ENCODE assay signal across 2 cellular contexts in the genomic region with DNA sequence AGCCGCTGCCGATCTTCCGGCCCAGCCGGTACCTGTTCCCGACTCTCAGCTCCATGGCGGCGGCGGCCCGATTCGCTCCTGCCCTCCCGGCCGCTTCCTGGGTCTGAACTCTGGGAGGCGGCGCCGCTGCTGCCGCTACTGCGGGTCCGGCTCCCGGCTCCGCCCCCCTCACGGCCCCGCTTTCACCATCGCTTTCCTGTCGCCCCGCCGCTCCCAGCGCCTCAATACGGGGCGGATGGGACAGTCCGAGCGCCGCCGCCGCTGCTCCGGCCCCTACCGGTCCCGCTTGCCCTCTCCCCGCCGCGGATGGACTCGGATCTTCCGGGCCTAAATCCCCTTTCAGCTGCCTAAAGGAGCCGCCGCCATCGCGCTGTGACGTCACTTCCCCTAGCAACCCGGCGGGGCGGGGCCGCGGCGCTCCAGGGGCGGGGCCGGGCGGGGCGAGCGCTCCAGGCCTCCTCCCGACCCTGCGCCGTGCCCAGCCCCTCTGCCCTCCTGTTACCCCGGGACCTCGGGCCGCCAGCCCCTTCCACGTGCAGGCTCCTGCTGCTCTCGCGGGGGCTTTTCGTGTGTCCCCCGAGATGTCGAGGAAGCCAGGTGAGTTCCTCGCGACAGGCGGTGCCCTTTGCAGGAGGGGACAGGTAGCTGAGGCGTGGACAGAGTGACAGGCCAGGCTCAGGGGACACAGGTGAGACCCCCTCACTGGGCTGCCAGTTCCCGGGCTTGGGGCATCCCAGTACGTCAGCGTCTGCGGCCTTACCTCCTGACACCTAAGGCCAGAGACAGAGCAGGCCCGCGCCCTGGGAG.
TF ChIP-seq lines count a peak whose summit lies in the region.

A gene (minus strand): TSS at position 374 of the 807 bp plus-strand sequence. CDS start 319 bp downstream, at position 55.

TF ChIP-seq in HCT116, 20 proteins besides CTCF, POLR2A, EP300 and RAD21:
- TF ChIP-seq, protein P1, sequence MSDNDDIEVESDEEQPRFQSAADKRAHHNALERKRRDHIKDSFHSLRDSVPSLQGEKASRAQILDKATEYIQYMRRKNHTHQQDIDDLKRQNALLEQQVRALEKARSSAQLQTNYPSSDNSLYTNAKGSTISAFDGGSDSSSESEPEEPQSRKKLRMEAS (IDR thresholded peaks at IDR 0.05), result peak; percentile 86
- TF ChIP-seq YY1 (IDR thresholded peaks at IDR 0.05; ENCODE audit: extremely low read depth, insufficient replicate concordance, low read depth, low read length), result peak; percentile 91
- peak; percentile 89 for TF ChIP-seq TCF7L2 (IDR thresholded peaks at IDR 0.05; ENCODE audit: borderline replicate concordance, extremely low read depth, insufficient read depth, insufficient read length)
- peak; percentile 88; the same call in 1 of the 2 replicates for TF ChIP-seq ZFX (IDR thresholded peaks at IDR 0.05)
- peak; percentile 83 for TF ChIP-seq POLR2AphosphoS5 (IDR thresholded peaks at IDR 0.05; ENCODE audit: low read depth, low read length)
- TF ChIP-seq, protein P2, sequence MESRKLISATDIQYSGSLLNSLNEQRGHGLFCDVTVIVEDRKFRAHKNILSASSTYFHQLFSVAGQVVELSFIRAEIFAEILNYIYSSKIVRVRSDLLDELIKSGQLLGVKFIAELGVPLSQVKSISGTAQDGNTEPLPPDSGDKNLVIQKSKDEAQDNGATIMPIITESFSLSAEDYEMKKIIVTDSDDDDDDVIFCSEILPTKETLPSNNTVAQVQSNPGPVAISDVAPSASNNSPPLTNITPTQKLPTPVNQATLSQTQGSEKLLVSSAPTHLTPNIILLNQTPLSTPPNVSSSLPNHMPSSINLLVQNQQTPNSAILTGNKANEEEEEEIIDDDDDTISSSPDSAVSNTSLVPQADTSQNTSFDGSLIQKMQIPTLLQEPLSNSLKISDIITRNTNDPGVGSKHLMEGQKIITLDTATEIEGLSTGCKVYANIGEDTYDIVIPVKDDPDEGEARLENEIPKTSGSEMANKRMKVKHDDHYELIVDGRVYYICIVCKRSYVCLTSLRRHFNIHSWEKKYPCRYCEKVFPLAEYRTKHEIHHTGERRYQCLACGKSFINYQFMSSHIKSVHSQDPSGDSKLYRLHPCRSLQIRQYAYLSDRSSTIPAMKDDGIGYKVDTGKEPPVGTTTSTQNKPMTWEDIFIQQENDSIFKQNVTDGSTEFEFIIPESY (IDR thresholded peaks at IDR 0.05; ENCODE audit: extremely low read depth, insufficient replicate concordance, low read length), result no peak
TF ChIP-seq in HCT116: peak in this region for 5.

TF ChIP-seq in SK-N-SH, 30 proteins besides CTCF, POLR2A, EP300 and RAD21:
- TF ChIP-seq POLR2AphosphoS5 (IDR thresholded peaks at IDR 0.05; ENCODE audit: low read depth, low read length) (peak; percentile 85), RCOR1 (IDR thresholded peaks at IDR 0.05; ENCODE audit: low read length) (no peak), JUND (IDR thresholded peaks at IDR 0.05) (no peak), GATA2 (CRISPR knock-in tag; IDR thresholded peaks at IDR 0.05) (no peak), TCF12 (IDR thresholded peaks at IDR 0.05) (no peak), ELF1 (IDR thresholded peaks at IDR 0.05) (no peak; the same call in 1 of the 2 replicates), TEAD4 (IDR thresholded peaks at IDR 0.05; ENCODE audit: borderline replicate concordance, insufficient read depth) (no peak), YY1 (IDR thresholded peaks at IDR 0.05; ENCODE audit: low read depth) (peak; percentile 95), TAF1 (IDR thresholded peaks at IDR 0.05; ENCODE audit: borderline replicate concordance, low read depth, low read length) (peak; percentile 92), NFIC (IDR thresholded peaks at IDR 0.05; ENCODE audit: borderline replicate concordance) (no peak), CHD2 (IDR thresholded peaks at IDR 0.05; ENCODE audit: low read length, partially characterized antibody) (peak; percentile 56), NRF1 (IDR thresholded peaks at IDR 0.05; ENCODE audit: low read depth, low read length) (peak; percentile 37; the same call in 1 of the 2 replicates), FOSL2 (IDR thresholded peaks at IDR 0.05; ENCODE audit: borderline replicate concordance, low read depth) (no peak), EZH2phosphoT487 (IDR thresholded peaks at IDR 0.05; ENCODE audit: borderline replicate concordance, low read depth) (no peak), RFX5 (IDR thresholded peaks at IDR 0.05; ENCODE audit: low read length) (peak; percentile 91), FOXM1 (IDR thresholded peaks at IDR 0.05; ENCODE audit: low read depth) (no peak), FOXJ3 (CRISPR knock-in tag; IDR thresholded peaks at IDR 0.05) (no peak), MEF2A (IDR thresholded peaks at IDR 0.05; ENCODE audit: borderline replicate concordance, low read depth) (no peak), SIN3A (IDR thresholded peaks at IDR 0.05; ENCODE audit: borderline replicate concordance, low read depth, low read length) (0 out of 2 replicates have a peak, but pooled peaks have one; percentile 47), RXRA (IDR thresholded peaks at IDR 0.05; ENCODE audit: borderline replicate concordance, low read depth) (no peak; the same call in 1 of the 2 replicates), GABPA (IDR thresholded peaks at IDR 0.05; ENCODE audit: low read depth) (peak; percentile 72), MXI1 (IDR thresholded peaks at IDR 0.05; ENCODE audit: low read depth, low read length) (peak; percentile 67), SMC3 (IDR thresholded peaks at IDR 0.05; ENCODE audit: low read depth, low read length) (no peak)
- TF ChIP-seq, protein P3, sequence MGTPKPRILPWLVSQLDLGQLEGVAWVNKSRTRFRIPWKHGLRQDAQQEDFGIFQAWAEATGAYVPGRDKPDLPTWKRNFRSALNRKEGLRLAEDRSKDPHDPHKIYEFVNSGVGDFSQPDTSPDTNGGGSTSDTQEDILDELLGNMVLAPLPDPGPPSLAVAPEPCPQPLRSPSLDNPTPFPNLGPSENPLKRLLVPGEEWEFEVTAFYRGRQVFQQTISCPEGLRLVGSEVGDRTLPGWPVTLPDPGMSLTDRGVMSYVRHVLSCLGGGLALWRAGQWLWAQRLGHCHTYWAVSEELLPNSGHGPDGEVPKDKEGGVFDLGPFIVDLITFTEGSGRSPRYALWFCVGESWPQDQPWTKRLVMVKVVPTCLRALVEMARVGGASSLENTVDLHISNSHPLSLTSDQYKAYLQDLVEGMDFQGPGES (IDR thresholded peaks at IDR 0.05; ENCODE audit: low read depth, low read length), result no peak
- TF ChIP-seq, protein P4, sequence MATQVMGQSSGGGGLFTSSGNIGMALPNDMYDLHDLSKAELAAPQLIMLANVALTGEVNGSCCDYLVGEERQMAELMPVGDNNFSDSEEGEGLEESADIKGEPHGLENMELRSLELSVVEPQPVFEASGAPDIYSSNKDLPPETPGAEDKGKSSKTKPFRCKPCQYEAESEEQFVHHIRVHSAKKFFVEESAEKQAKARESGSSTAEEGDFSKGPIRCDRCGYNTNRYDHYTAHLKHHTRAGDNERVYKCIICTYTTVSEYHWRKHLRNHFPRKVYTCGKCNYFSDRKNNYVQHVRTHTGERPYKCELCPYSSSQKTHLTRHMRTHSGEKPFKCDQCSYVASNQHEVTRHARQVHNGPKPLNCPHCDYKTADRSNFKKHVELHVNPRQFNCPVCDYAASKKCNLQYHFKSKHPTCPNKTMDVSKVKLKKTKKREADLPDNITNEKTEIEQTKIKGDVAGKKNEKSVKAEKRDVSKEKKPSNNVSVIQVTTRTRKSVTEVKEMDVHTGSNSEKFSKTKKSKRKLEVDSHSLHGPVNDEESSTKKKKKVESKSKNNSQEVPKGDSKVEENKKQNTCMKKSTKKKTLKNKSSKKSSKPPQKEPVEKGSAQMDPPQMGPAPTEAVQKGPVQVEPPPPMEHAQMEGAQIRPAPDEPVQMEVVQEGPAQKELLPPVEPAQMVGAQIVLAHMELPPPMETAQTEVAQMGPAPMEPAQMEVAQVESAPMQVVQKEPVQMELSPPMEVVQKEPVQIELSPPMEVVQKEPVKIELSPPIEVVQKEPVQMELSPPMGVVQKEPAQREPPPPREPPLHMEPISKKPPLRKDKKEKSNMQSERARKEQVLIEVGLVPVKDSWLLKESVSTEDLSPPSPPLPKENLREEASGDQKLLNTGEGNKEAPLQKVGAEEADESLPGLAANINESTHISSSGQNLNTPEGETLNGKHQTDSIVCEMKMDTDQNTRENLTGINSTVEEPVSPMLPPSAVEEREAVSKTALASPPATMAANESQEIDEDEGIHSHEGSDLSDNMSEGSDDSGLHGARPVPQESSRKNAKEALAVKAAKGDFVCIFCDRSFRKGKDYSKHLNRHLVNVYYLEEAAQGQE (IDR thresholded peaks at IDR 0.05; ENCODE audit: low read depth, low read length), result peak; percentile 29; the same call in 1 of the 2 replicates
- TF ChIP-seq, protein P5, sequence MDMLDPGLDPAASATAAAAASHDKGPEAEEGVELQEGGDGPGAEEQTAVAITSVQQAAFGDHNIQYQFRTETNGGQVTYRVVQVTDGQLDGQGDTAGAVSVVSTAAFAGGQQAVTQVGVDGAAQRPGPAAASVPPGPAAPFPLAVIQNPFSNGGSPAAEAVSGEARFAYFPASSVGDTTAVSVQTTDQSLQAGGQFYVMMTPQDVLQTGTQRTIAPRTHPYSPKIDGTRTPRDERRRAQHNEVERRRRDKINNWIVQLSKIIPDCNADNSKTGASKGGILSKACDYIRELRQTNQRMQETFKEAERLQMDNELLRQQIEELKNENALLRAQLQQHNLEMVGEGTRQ (IDR thresholded peaks at IDR 0.05; ENCODE audit: borderline replicate concordance, low read depth, low read length), result no peak; the same call in 1 of the 2 replicates
- TF ChIP-seq, protein P1 (IDR thresholded peaks at IDR 0.05; ENCODE audit: low read depth), result peak; percentile 85; the same call in 1 of the 2 replicates
- TF ChIP-seq, protein P6, sequence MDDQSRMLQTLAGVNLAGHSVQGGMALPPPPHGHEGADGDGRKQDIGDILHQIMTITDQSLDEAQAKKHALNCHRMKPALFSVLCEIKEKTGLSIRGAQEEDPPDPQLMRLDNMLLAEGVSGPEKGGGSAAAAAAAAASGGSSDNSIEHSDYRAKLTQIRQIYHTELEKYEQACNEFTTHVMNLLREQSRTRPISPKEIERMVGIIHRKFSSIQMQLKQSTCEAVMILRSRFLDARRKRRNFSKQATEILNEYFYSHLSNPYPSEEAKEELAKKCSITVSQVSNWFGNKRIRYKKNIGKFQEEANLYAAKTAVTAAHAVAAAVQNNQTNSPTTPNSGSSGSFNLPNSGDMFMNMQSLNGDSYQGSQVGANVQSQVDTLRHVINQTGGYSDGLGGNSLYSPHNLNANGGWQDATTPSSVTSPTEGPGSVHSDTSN (IDR thresholded peaks at IDR 0.05), result no peak; the same call in 1 of the 2 replicates
- TF ChIP-seq, protein P2 (IDR thresholded peaks at IDR 0.05; ENCODE audit: borderline replicate concordance, low read depth), result no peak
- TF ChIP-seq, protein P7, sequence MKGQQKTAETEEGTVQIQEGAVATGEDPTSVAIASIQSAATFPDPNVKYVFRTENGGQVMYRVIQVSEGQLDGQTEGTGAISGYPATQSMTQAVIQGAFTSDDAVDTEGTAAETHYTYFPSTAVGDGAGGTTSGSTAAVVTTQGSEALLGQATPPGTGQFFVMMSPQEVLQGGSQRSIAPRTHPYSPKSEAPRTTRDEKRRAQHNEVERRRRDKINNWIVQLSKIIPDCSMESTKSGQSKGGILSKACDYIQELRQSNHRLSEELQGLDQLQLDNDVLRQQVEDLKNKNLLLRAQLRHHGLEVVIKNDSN (IDR thresholded peaks at IDR 0.05; ENCODE audit: borderline replicate concordance, low read depth), result no peak
TF ChIP-seq in SK-N-SH: peak in this region for 11.
